14 cellular contexts compared by ENCODE assay signal in genomic region chr1:53016705-53017104, GRCh38. TPM values are rescaled to one million over a fixed set of nuclear protein-coding genes. Genes with fewer than 3 reads are reported as not detected.
DNase-seq lines count a peak whose midpoint lies in the region; ATAC-seq and TF ChIP-seq lines count a peak whose summit lies in the region.
"Had no signal": no experiment of that assay in that cellular context is flagged by ENCODE, and none has a peak within 500 bp of the region (broad histone marks: within the 10 kb centered on the region; RNA-seq: fewer than 3 reads in every experiment).

No MANE protein-coding gene starts in this region.

- no peak overlapping the region for H3K27ac ChIP-seq in CD8-positive, alpha-beta memory T cell (ENCODE audit: low read depth, low read length)
- H3K27ac ChIP-seq: heart right ventricle had no signal

- H3K4me3 ChIP-seq in CD8-positive, alpha-beta memory T cell (ENCODE audit: low read length) = no peak overlapping the region
- H3K4me3 ChIP-seq in NB4 (ENCODE audit: low read depth, low read length) = peak overlapping the region; percentile 2

- H3K9me3 Mint-ChIP-seq in CD8-positive, alpha-beta memory T cell = no peaks in the 10 kb centered on the region
- H3K9me3 Mint-ChIP-seq in nephron = no peaks in the 10 kb centered on the region
- no peaks in the 10 kb centered on the region for H3K9me3 Mint-ChIP-seq in effector memory CD8-positive, alpha-beta T cell

- H3K27ac Mint-ChIP-seq in CD8-positive, alpha-beta memory T cell = no peak overlapping the region
- no peak overlapping the region for H3K27ac Mint-ChIP-seq in nephron
- no peak overlapping the region for H3K27ac Mint-ChIP-seq in effector memory CD8-positive, alpha-beta T cell

- no peak for TF ChIP-seq POLR2A in NB4 (IDR thresholded peaks at IDR 0.05; ENCODE audit: extremely low read depth, insufficient read length)

- peaks cover 23% of the 10 kb centered on the region for H3K4me1 ChIP-seq in CD8-positive, alpha-beta memory T cell (ENCODE audit: insufficient read depth, low read length)

- H3K27me3 Mint-ChIP-seq in CD8-positive, alpha-beta memory T cell = no peaks in the 10 kb centered on the region
- H3K27me3 Mint-ChIP-seq in nephron (ENCODE audit: low read depth) = no peaks in the 10 kb centered on the region
- no peaks in the 10 kb centered on the region for H3K27me3 Mint-ChIP-seq in effector memory CD8-positive, alpha-beta T cell

- ATAC-seq in effector memory CD8-positive, alpha-beta T cell (replicated peaks) = no peak
- no peak for ATAC-seq in HG03457 (IDR thresholded peaks at IDR 0.05; ENCODE audit: unreplicated experiment)
- ATAC-seq: heart right ventricle, left lobe of liver had no signal

- TF ChIP-seq CTCF in NB4 (IDR thresholded peaks at IDR 0.05; ENCODE audit: low read depth, low read length) (no peak), nephron (IDR thresholded peaks at IDR 0.05; ENCODE audit: unreplicated experiment in 3 of 3) (no peak)

- no peaks in the 10 kb centered on the region for H3K9me3 ChIP-seq in CD8-positive, alpha-beta memory T cell (ENCODE audit: low read length)
- H3K9me3 ChIP-seq: Caco-2, heart right ventricle had no signal

- H3K4me3 Mint-ChIP-seq in CD8-positive, alpha-beta memory T cell = peak overlapping the region in 4 of 7 donors; percentile 2 to 91 (median 68)
- peak overlapping the region; percentile 24 to 31 (median 27) for H3K4me3 Mint-ChIP-seq in nephron
- peak overlapping the region in 1 of 2 donors; percentile 85 for H3K4me3 Mint-ChIP-seq in effector memory CD8-positive, alpha-beta T cell

- CTCF ChIA-PET in CD8-positive, alpha-beta memory T cell (lab: Charles Lee) = no interaction called here

- no peaks in the 10 kb centered on the region for H3K36me3 ChIP-seq in CD8-positive, alpha-beta memory T cell (ENCODE audit: insufficient read depth, low read length)

- POLR2A ChIA-PET in CD8-positive, alpha-beta memory T cell (lab: Charles Lee) = interaction anchor here (0.7 kb wide), 1 partner anchor 16 kb away, joined by 5 read pairs; no protein-coding TSS in a partner anchor

- H3K27me3 ChIP-seq in CD8-positive, alpha-beta memory T cell (ENCODE audit: insufficient read depth, low read length, poor library complexity, severe bottlenecking) = no peaks in the 10 kb centered on the region
- H3K27me3 ChIP-seq: heart right ventricle had no signal

- H3K4me1 Mint-ChIP-seq in CD8-positive, alpha-beta memory T cell = peaks cover 32 to 56% (median 51%) of the 10 kb centered on the region in 3 donors
- H3K4me1 Mint-ChIP-seq in nephron = peaks cover 22% of the 10 kb centered on the region
- peaks cover 23 to 33% of the 10 kb centered on the region in 2 donors for H3K4me1 Mint-ChIP-seq in effector memory CD8-positive, alpha-beta T cell (ENCODE audit: low read depth in 2 of 2)

- DNase-seq in CD8-positive, alpha-beta memory T cell = no peak
- no peak for DNase-seq in NB4 (ENCODE audit: low read depth)
- DNase-seq in dedifferentiated amniotic fluid mesenchymal stem cell (ENCODE audit: extremely low spot score) = peak; percentile 11
- DNase-seq in effector memory CD8-positive, alpha-beta T cell = no peak
- DNase-seq in amniotic stem cell (lab: John Stamatoyannopoulos, UW) = no peak
- DNase-seq: Caco-2; effector memory CD4-positive, alpha-beta T cell; heart right ventricle; NCI-H187; NCI-H774; SHP77 treated with DMSO at 0.1 percent for 48 hours had no signal

- H3K36me3 Mint-ChIP-seq in CD8-positive, alpha-beta memory T cell = peaks cover 0 to 31% (median 11%) of the 10 kb centered on the region in 3 donors
- peaks cover 17% of the 10 kb centered on the region for H3K36me3 Mint-ChIP-seq in nephron (ENCODE audit: low read depth)
- H3K36me3 Mint-ChIP-seq in effector memory CD8-positive, alpha-beta T cell (ENCODE audit: insufficient read depth) = peaks cover 4% of the 10 kb centered on the region

RNA-seq across cellular contexts. Expression of gene PODN, which starts 45.3 kb away (rescaled TPM):
- total RNA-seq in CD8-positive, alpha-beta memory T cell = not detected
- polyA plus RNA-seq in CD8-positive, alpha-beta memory T cell = 0.53 TPM
- total RNA-seq: Caco-2 had no signal
